Comparison of ENCODE assay signal across 8 cellular contexts in genomic region chr10:119120413-119120867, GRCh38. TPM values are rescaled to one million over a fixed set of nuclear protein-coding genes. Genes with fewer than 3 reads are reported as not detected.
DNase-seq lines count a peak whose midpoint lies in the region; ATAC-seq, FAIRE-seq and TF ChIP-seq lines count a peak whose summit lies in the region.

No MANE protein-coding gene starts in this region.

- FAIRE-seq in HTR-8/SVneo (lab: Jason Lieb, UNC): no peak

- ATAC-seq in GM21447 (IDR thresholded peaks at IDR 0.05; ENCODE audit: unreplicated experiment) (peak; percentile 88), HG03575 (IDR thresholded peaks at IDR 0.05; ENCODE audit: extremely low read depth, insufficient number of reproducible peaks, low FRiP score, unreplicated experiment) (peak; percentile 94), gastroesophageal sphincter (peak; percentile 53)

- no peaks in the 10 kb centered on the region for H3K9me3 ChIP-seq in gastroesophageal sphincter

- H3K27ac ChIP-seq in gastroesophageal sphincter: peak overlapping the region; percentile 48 to 68 (median 61)

- H3K27me3 ChIP-seq in gastroesophageal sphincter: no peaks in the 10 kb centered on the region

- TF ChIP-seq CTCF in GM10266 (IDR thresholded peaks at IDR 0.05; ENCODE audit: control insufficient read depth, insufficient read depth, low read depth, missing control alignments) (no peak), gastroesophageal sphincter (IDR thresholded peaks at IDR 0.05) (no peak)

- no peak for TF ChIP-seq EP300 in gastroesophageal sphincter (IDR thresholded peaks at IDR 0.05)

- H3K36me3 ChIP-seq in gastroesophageal sphincter: peaks cover 0 to 89% of the 10 kb centered on the region in 2 donors

- H3K4me1 ChIP-seq in gastroesophageal sphincter: peaks cover 0 to 16% (median 0%) of the 10 kb centered on the region in 3 donors

- 38 to 57% methylated on average over 4 of the region's 4 CpGs for WGBS in gastroesophageal sphincter (ENCODE audit: low coverage in 1 of 2), 2 donors

- no peak for TF ChIP-seq POLR2A in gastroesophageal sphincter (IDR thresholded peaks at IDR 0.05)

- no peak overlapping the region for H3K4me3 ChIP-seq in gastroesophageal sphincter

- DNase-seq in GM10266 (ENCODE audit: extremely low spot score) (peak; percentile 59), hepatic stellate cell (ENCODE audit: low spot score) (no peak), CD1c-positive myeloid dendritic cell (ENCODE audit: extremely low spot score) (no peak), KG1 (lab: John Stamatoyannopoulos, UW) (no peak), HTR-8/SVneo (ENCODE audit: insufficient read length, low spot score) (no peak)

RNA-seq across cellular contexts. Expression of gene DENND10, which starts 16.5 kb away (rescaled TPM):
- 10 to 100 TPM; 23.0 to 42.5 (median 30.2) TPM for total RNA-seq in gastroesophageal sphincter

RNA-seq across cellular contexts. Expression of gene EIF3A, which starts 39.8 kb away (rescaled TPM):
- total RNA-seq in gastroesophageal sphincter: 100 to 1,000 TPM; 124 to 149 (median 136) TPM

RNA-seq across cellular contexts. Expression of gene SFXN4, which starts 45.1 kb away (rescaled TPM):
- 10 to 100 TPM; 12.7 to 25.3 (median 17.1) TPM for total RNA-seq in gastroesophageal sphincter

RNA-seq across cellular contexts. Expression of gene PRDX3, which starts 58.2 kb away (rescaled TPM):
- 100 to 1,000 TPM; 140 to 289 (median 164) TPM for total RNA-seq in gastroesophageal sphincter
